ENCODE assay signal across 20 cellular contexts in the genomic region with DNA sequence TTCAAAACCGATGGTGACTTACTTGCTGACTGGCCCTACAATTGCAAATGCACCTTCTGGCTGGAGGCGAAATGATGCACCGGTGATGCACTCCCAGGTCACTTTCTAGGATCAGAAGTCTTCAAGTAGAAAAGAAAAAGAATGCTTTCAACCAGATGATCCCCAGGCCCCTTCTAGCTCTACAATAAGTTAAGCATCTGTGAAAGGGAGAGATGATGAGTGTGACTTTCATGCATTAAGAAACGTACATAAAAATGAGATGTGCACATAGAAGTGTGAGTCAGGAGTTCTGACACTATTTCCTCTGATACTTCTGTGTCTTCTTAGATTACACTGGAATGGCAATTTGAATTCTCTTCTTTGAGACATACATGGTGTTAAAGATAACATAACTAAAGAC. TPM values are rescaled to one million over a fixed set of nuclear protein-coding genes. Genes with fewer than 3 reads are reported as not detected.
"Had no signal": no experiment of that assay in that cellular context is flagged by ENCODE, and none has a peak within 500 bp of the region (broad histone marks: within the 10 kb centered on the region; RNA-seq: fewer than 3 reads in every experiment).

No MANE protein-coding gene starts in this region.

RNA-seq across cellular contexts. Expression of a gene that starts 42.8 kb away (rescaled TPM):
- total RNA-seq: natural killer cell treated with Interleukin-12 subunit alpha and Interleukin-12 subunit beta and Interleukin-15 and Interleukin-18, amount 100 ng/mL, for 72 hours; neural crest cell; omental fat pad; osteocyte; pancreas; posterior vena cava; pulmonary artery endothelial cell; right atrium auricular region; sciatic nerve; smooth muscle cell; spleen; stomach; subcutaneous adipose tissue; temporal lobe; thoracic aorta; thyroid gland; tibial nerve; upper lobe of left lung; ureter; vagina had no signal
- polyA plus RNA-seq: pancreas, smooth muscle cell, spleen, stomach had no signal
